ENCODE assay signal across 1 cellular context in genomic region chr22:50102946-50103345, GRCh38.
TF ChIP-seq lines count a peak whose summit lies in the region.

No MANE protein-coding gene starts in this region.

TF ChIP-seq in SK-N-SH treated with all-trans-retinoic acid at 6 μM for 48 hours, 23 proteins besides CTCF, POLR2A, EP300 and RAD21 (continued from another document):
- TF ChIP-seq POU6F1 (CRISPR knock-in tag; IDR thresholded peaks at IDR 0.05; ENCODE audit: borderline replicate concordance, low read depth) (no peak), CSDC2 (CRISPR knock-in tag; IDR thresholded peaks at IDR 0.05) (no peak), BACH2 (CRISPR knock-in tag; IDR thresholded peaks at IDR 0.05; ENCODE audit: borderline replicate concordance) (no peak)
